9 cellular contexts compared by ENCODE assay signal in the genomic region with DNA sequence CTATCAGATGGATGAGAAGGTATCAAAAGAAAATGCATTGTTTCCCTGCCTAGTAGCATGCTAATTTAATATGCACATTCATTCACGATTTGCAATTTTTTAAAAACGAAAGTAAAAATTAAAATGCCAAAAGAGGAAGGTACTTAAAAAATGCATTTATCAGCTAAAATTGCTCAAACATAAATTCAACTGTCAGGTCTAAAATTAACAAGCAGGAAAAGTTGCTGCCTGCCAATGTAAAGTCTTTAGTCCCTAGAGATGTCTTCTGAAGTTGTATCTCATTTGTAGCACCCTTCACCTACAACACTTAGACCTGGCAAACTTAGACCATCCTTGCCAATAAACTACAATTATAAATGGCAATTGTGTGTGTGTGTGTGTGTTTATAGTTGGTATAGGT. TPM values are rescaled to one million over a fixed set of nuclear protein-coding genes. Genes with fewer than 3 reads are reported as not detected.
A peak's percentile ranks its signal among the peaks of the same experiment; 100 is the strongest.
DNase-seq lines count a peak whose midpoint lies in the region; ATAC-seq, FAIRE-seq and TF ChIP-seq lines count a peak whose summit lies in the region.
"Had no signal": no experiment of that assay in that cellular context is flagged by ENCODE, and none has a peak within 500 bp of the region (broad histone marks: within the 10 kb centered on the region; RNA-seq: fewer than 3 reads in every experiment).

No MANE protein-coding gene starts in this region.

- POLR2A ChIA-PET in A549 (lab: Yijun Ruan, JAX) (no interaction called here), IMR-90 (lab: Charles Lee; ENCODE audit: unreplicated experiment) (no interaction called here)

- no peak overlapping the region for H2AFZ ChIP-seq in IMR-90 (replicated peaks; ENCODE audit: low read length, poor library complexity)

- H2BK5ac ChIP-seq in IMR-90 (ENCODE audit: low read depth, low read length, poor library complexity, severe bottlenecking) = no peak overlapping the region

- H3K4me3 Mint-ChIP-seq in activated T-helper 1 cell treated with anti-CD3 and anti-CD28 coated beads, Interleukin-12 subunit alpha, Interleukin-12 subunit beta, Interleukin-2, Interleukin-4 antibody, amounts not matched to agents 30 ng/mL and 10 ng/mL and 1 ng/mL, durations not matched to agents 14 hours and 24 hours and 36 hours = peak overlapping the region; percentile 69
- peak overlapping the region; percentile 80 for H3K4me3 Mint-ChIP-seq in memory B cell

- no peak overlapping the region for H2AK9ac ChIP-seq in IMR-90 (replicated peaks; ENCODE audit: low read depth, low read length, poor library complexity)

- intact Hi-C loops in IMR-90 (cut with micrococcal nuclease) = no loop called here
- intact Hi-C loops in activated T-helper 1 cell treated with anti-CD3 and anti-CD28 coated beads, Interleukin-12 subunit alpha, Interleukin-12 subunit beta, Interleukin-2, Interleukin-4 antibody, amounts not matched to agents 30 ng/mL and 10 ng/mL and 1 ng/mL, durations not matched to agents 14 hours and 24 hours and 36 hours (cut with micrococcal nuclease) = no loop called here

- peaks cover 23% of the 10 kb centered on the region for H3K4me1 Mint-ChIP-seq in activated T-helper 1 cell treated with anti-CD3 and anti-CD28 coated beads, Interleukin-12 subunit alpha, Interleukin-12 subunit beta, Interleukin-2, Interleukin-4 antibody, amounts not matched to agents 30 ng/mL and 10 ng/mL and 1 ng/mL, durations not matched to agents 14 hours and 24 hours and 36 hours (ENCODE audit: low read depth)
- H3K4me1 Mint-ChIP-seq in memory B cell = peaks cover 9% of the 10 kb centered on the region

- no peak overlapping the region for H3K56ac ChIP-seq in IMR-90 (ENCODE audit: extremely low read depth, insufficient read depth, low read length)

- dilution Hi-C loops in IMR-90 (cut with HindIII; ENCODE audit: low sequenced_read_pairs, unreplicated experiment) = no loop called here

- no peak overlapping the region for H2BK20ac ChIP-seq in IMR-90 (ENCODE audit: low read depth, low read length)

- H3K9me3 Mint-ChIP-seq in activated T-helper 1 cell treated with anti-CD3 and anti-CD28 coated beads, Interleukin-12 subunit alpha, Interleukin-12 subunit beta, Interleukin-2, Interleukin-4 antibody, amounts not matched to agents 30 ng/mL and 10 ng/mL and 1 ng/mL, durations not matched to agents 14 hours and 24 hours and 36 hours = no peaks in the 10 kb centered on the region
- no peaks in the 10 kb centered on the region for H3K9me3 Mint-ChIP-seq in memory B cell

- H3K27me3 Mint-ChIP-seq in activated T-helper 1 cell treated with anti-CD3 and anti-CD28 coated beads, Interleukin-12 subunit alpha, Interleukin-12 subunit beta, Interleukin-2, Interleukin-4 antibody, amounts not matched to agents 30 ng/mL and 10 ng/mL and 1 ng/mL, durations not matched to agents 14 hours and 24 hours and 36 hours (ENCODE audit: insufficient read depth) = no peaks in the 10 kb centered on the region
- no peaks in the 10 kb centered on the region for H3K27me3 Mint-ChIP-seq in memory B cell

- no TSS peak for BruUV-seq in IMR-90 (replicated peaks; lab: Mats Ljungman, UMichigan)

- H3K36me3 Mint-ChIP-seq in activated T-helper 1 cell treated with anti-CD3 and anti-CD28 coated beads, Interleukin-12 subunit alpha, Interleukin-12 subunit beta, Interleukin-2, Interleukin-4 antibody, amounts not matched to agents 30 ng/mL and 10 ng/mL and 1 ng/mL, durations not matched to agents 14 hours and 24 hours and 36 hours (ENCODE audit: low read depth) = peaks cover 12% of the 10 kb centered on the region
- H3K36me3 Mint-ChIP-seq in memory B cell = peaks cover 9% of the 10 kb centered on the region

- H3K27ac Mint-ChIP-seq in activated T-helper 1 cell treated with anti-CD3 and anti-CD28 coated beads, Interleukin-12 subunit alpha, Interleukin-12 subunit beta, Interleukin-2, Interleukin-4 antibody, amounts not matched to agents 30 ng/mL and 10 ng/mL and 1 ng/mL, durations not matched to agents 14 hours and 24 hours and 36 hours = no peak overlapping the region
- peak overlapping the region; percentile 89 for H3K27ac Mint-ChIP-seq in memory B cell

- CTCF ChIA-PET in A549 (lab: Yijun Ruan, JAX) = interaction anchor here (1.7 to 3.4 kb wide), 3 partner anchors 58 to 128 kb away, joined by 4 to 22 read pairs (median 12); a partner anchor contains a TSS
- CTCF ChIA-PET in IMR-90 (lab: Yijun Ruan, JAX) = no interaction called here

- no peak overlapping the region for H4K5ac ChIP-seq in IMR-90 (ENCODE audit: low read depth, low read length)

- H3K4me1 ChIP-seq in A549 (peaks cover 35% of the 10 kb centered on the region; the same call in 2 of the 3 replicates), IMR-90 (ENCODE audit: control insufficient read depth, insufficient read depth, low read length) (peaks cover 2% of the 10 kb centered on the region; the same call in 1 of the 2 replicates)

- no peak overlapping the region for H2AK5ac ChIP-seq in IMR-90 (ENCODE audit: low read depth, low read length)

- H2BK120ac ChIP-seq in IMR-90 (ENCODE audit: low read depth, low read length) = no peak overlapping the region

- no peak for TF ChIP-seq CTCF in A549 (IDR thresholded peaks at IDR 0.05)
- no peak for TF ChIP-seq CTCF in IMR-90 (conservative IDR thresholded peaks at IDR 0.05; ENCODE audit: low read depth, low read length)

- no peak overlapping the region for H3K4ac ChIP-seq in IMR-90 (ENCODE audit: low read depth, low read length)

- DNase-seq in A549 (ENCODE audit: low read depth in 1 of 2, low spot score in 1 of 2) (no peak), IMR-90 (no peak), memory B cell (ENCODE audit: low spot score in 2 of 2) (no peak), NCI-H510A treated with DMSO at 0.1 percent for 48 hours (lab: John Stamatoyannopoulos, UW) (no peak), middle frontal gyrus (ENCODE audit: extremely low spot score, low spot score) (no peak)
- no peak for DNase-seq in activated T-helper 1 cell treated with anti-CD3 and anti-CD28 coated beads, Interleukin-12 subunit alpha, Interleukin-12 subunit beta, Interleukin-2, Interleukin-4 antibody, amounts not matched to agents 30 ng/mL and 10 ng/mL and 1 ng/mL, durations not matched to agents 14 hours and 24 hours and 36 hours (ENCODE audit: low spot score)
- DNase-seq: NCI-H526 treated with DMSO at 0.1 percent for 48 hours had no signal

- peaks cover 2% of the 10 kb centered on the region; the same call in 1 of the 2 replicates for H3K36me3 ChIP-seq in IMR-90 (ENCODE audit: control insufficient read depth, insufficient read depth, low read length)

- TF ChIP-seq EP300 in A549 (IDR thresholded peaks at IDR 0.05) = no peak

- H3K18ac ChIP-seq in IMR-90 (ENCODE audit: low read depth, low read length) = no peak overlapping the region

- 34% methylated on average over 2 of the region's 2 CpGs for WGBS in A549 (ENCODE audit: missing lambda C conversion rate)
- no CpG with 5 or more reads among the region's 2 CpGs for WGBS in IMR-90 (ENCODE audit: extremely low coverage in 2 of 2, insufficient read length in 1 of 2), 2 experiments

- H3K4me3 ChIP-seq in A549 = no peak overlapping the region
- no peak overlapping the region for H3K4me3 ChIP-seq in IMR-90 (ENCODE audit: insufficient read depth, low read depth, low read length)

- peaks cover 26 to 58% of the 10 kb centered on the region in 2 experiments; a peak in 3 of 4 replicates for H3K79me1 ChIP-seq in IMR-90 (ENCODE audit: low read depth in 1 of 2, low read length in 2 of 2)

- no peak overlapping the region for H4K8ac ChIP-seq in IMR-90 (ENCODE audit: low read depth in 2 of 2, low read length in 2 of 2)

- H3K9ac ChIP-seq in IMR-90 (ENCODE audit: low read depth, low read length) = no peak overlapping the region

- H3K14ac ChIP-seq in IMR-90 (replicated peaks; ENCODE audit: low read depth, low read length) = no peak overlapping the region

- H3K9me3 ChIP-seq in A549 (no peaks in the 10 kb centered on the region), IMR-90 (ENCODE audit: control insufficient read depth, insufficient read depth, low read length) (no peaks in the 10 kb centered on the region)

- no peaks in the 10 kb centered on the region; the same call in 1 of the 2 replicates for H3K9me1 ChIP-seq in IMR-90 (ENCODE audit: insufficient read depth, low read length)

- 0 out of 6 replicates have a peak overlapping the region, but pooled peaks of 1 of the 2 experiments have one; percentile 15 for H3K27ac ChIP-seq in A549
- no peak overlapping the region for H3K27ac ChIP-seq in IMR-90 (ENCODE audit: insufficient read depth, low read length)

- no peak for FAIRE-seq in A549 (lab: Jason Lieb, UNC)

- ATAC-seq in A549 (no peak), IMR-90 (ENCODE audit: low read depth) (no peak), memory B cell (ENCODE audit: low read depth) (no peak), GM21723 (IDR thresholded peaks at IDR 0.05; ENCODE audit: unreplicated experiment) (no peak), HG03354 (IDR thresholded peaks at IDR 0.05; ENCODE audit: poor library complexity, severe bottlenecking, unreplicated experiment) (no peak)

- H4K20me1 ChIP-seq in IMR-90 (ENCODE audit: insufficient read depth, low read length) = peaks cover 14% of the 10 kb centered on the region

- no peak for TF ChIP-seq RAD21 in A549 (conservative IDR thresholded peaks at IDR 0.05 in 1 of 2, IDR thresholded peaks at IDR 0.05 in 1 of 2)
- TF ChIP-seq RAD21 in IMR-90 (IDR thresholded peaks at IDR 0.05; ENCODE audit: low read length) = no peak

- H4K91ac ChIP-seq in IMR-90 (ENCODE audit: insufficient read depth, low read depth, low read length) = no peak overlapping the region

- TF ChIP-seq POLR2A in A549 (IDR thresholded peaks at IDR 0.05; ENCODE audit: low read length) (no peak), IMR-90 (IDR thresholded peaks at IDR 0.05; ENCODE audit: low read depth, low read length) (no peak)

- peak overlapping the region; percentile 62 for H3K4me2 ChIP-seq in A549
- H3K4me2 ChIP-seq in IMR-90 (ENCODE audit: low read depth, low read length) = peak overlapping the region; percentile 27; the same call in 1 of the 2 replicates

- H3K23ac ChIP-seq in IMR-90 (ENCODE audit: low read depth, low read length) = no peak overlapping the region

- in situ Hi-C loops in IMR-90 (cut with MboI; ENCODE audit: low sequenced_read_pairs) = no loop called here

- H3K27me3 ChIP-seq in IMR-90 (ENCODE audit: control insufficient read depth, insufficient read depth, low read length) = no peaks in the 10 kb centered on the region

- no peak overlapping the region for H2BK15ac ChIP-seq in IMR-90 (ENCODE audit: low read depth, low read length)

RNA-seq across cellular contexts. Expression of a gene that starts 7.8 kb away (rescaled TPM):
- polyA plus RNA-seq in A549 (2011; rRNA removed) = 38.7 and 38.9 TPM in 2 replicates
- polyA plus RNA-seq in A549 (2012; cell fraction: cytosol; rRNA removed) = 13.3 and 13.9 TPM in 2 replicates
- polyA plus RNA-seq in A549 (2012; cell fraction: nucleus; rRNA removed) = 15.2 and 21.6 TPM in 2 replicates
- 22.9 to 23.3 TPM (median 23.0 TPM) in 3 replicates for polyA plus RNA-seq in A549 (2017; fragmentation: RNase III; extraction: RNeasy Plus Mini Kit Qiagen cat#74134 plus additional on column Dnase treatment)
- polyA minus RNA-seq in A549 (2011; rRNA and poly(A)+ RNA removed) = 38.8 and 40.4 TPM in 2 replicates
- total RNA-seq in IMR-90 (2012; rRNA removed) = 7.0 and 9.4 TPM in 2 replicates
- polyA plus RNA-seq in IMR-90 (2012; rRNA removed) = 15.2 and 16.3 TPM in 2 replicates
- polyA plus RNA-seq in IMR-90 (2012; cell fraction: cytosol; rRNA removed) = 6.5 and 9.7 TPM in 2 replicates
- polyA plus RNA-seq in IMR-90 (2012; cell fraction: nucleus; rRNA removed; ENCODE audit: low replicate concordance) = 35.8 and 38.5 TPM in 2 replicates
- total RNA-seq in activated T-helper 1 cell treated with anti-CD3 and anti-CD28 coated beads, Interleukin-12 subunit alpha, Interleukin-12 subunit beta, Interleukin-2, Interleukin-4 antibody, amounts not matched to agents 30 ng/mL and 10 ng/mL and 1 ng/mL, durations not matched to agents 14 hours and 24 hours and 36 hours = 21.5 and 25.9 TPM in 2 replicates

RNA-seq across cellular contexts. Expression of a gene that starts 57.5 kb away (rescaled TPM):
- 402 and 678 TPM in 2 replicates for polyA plus RNA-seq in A549 (2011; rRNA removed)
- 681 and 867 TPM in 2 replicates for polyA plus RNA-seq in A549 (2012; cell fraction: cytosol; rRNA removed)
- 456 and 509 TPM in 2 replicates for polyA plus RNA-seq in A549 (2012; cell fraction: nucleus; rRNA removed)
- 540 to 553 TPM (median 542 TPM) in 3 replicates for polyA plus RNA-seq in A549 (2017; fragmentation: RNase III; extraction: RNeasy Plus Mini Kit Qiagen cat#74134 plus additional on column Dnase treatment)
- 1,209 and 1,762 TPM in 2 replicates for polyA minus RNA-seq in A549 (2011; rRNA and poly(A)+ RNA removed)
- total RNA-seq in IMR-90 (2012; rRNA removed) = 138 and 361 TPM in 2 replicates
- polyA plus RNA-seq in IMR-90 (2012; rRNA removed) = 309 and 344 TPM in 2 replicates
- 479 and 973 TPM in 2 replicates for polyA plus RNA-seq in IMR-90 (2012; cell fraction: cytosol; rRNA removed)
- 159 and 236 TPM in 2 replicates for polyA plus RNA-seq in IMR-90 (2012; cell fraction: nucleus; rRNA removed; ENCODE audit: low replicate concordance)
- 363 and 383 TPM in 2 replicates for total RNA-seq in activated T-helper 1 cell treated with anti-CD3 and anti-CD28 coated beads, Interleukin-12 subunit alpha, Interleukin-12 subunit beta, Interleukin-2, Interleukin-4 antibody, amounts not matched to agents 30 ng/mL and 10 ng/mL and 1 ng/mL, durations not matched to agents 14 hours and 24 hours and 36 hours
